In the genomic region with DNA sequence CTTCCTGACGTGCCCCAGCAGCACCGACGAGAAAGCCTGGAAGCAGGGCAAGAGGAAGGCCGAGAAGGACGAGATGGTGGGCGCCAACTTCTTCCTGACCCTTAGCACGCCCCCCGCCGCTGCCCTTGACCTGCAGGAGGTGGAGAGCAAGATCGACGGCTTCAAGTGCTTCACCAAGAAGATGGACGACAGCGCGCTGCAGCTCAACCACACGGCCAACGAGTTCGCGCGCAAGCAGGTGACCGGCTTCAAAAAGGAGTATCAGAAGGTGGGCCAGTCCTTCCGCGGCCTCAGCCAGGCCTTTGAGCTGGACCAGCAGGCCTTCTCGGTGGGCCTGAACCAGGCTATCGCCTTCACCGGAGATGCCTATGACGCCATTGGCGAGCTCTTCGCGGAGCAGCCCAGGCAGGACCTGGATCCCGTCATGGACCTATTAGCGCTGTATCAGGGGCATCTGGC, we compare ENCODE assay signal across 8 cellular contexts. TPM values are rescaled to one million over a fixed set of nuclear protein-coding genes. Genes with fewer than 3 reads are reported as not detected.
DNase-seq lines count a peak whose midpoint lies in the region; ATAC-seq and TF ChIP-seq lines count a peak whose summit lies in the region.

No MANE protein-coding gene starts in this region.

- TF ChIP-seq POLR2A in upper lobe of left lung (IDR thresholded peaks at IDR 0.05): no peak

- H3K27ac ChIP-seq in upper lobe of left lung: peak overlapping the region; percentile 95 to 98 (median 96)

- peak overlapping the region; percentile 88 to 99 (median 96) for H3K4me3 ChIP-seq in upper lobe of left lung

- peaks cover 2% of the 10 kb centered on the region for H3K36me3 Mint-ChIP-seq in activated T-cell treated with anti-CD3 and anti-CD28 coated beads, Interleukin-2, amount 50 U/mL, for 4 hours (ENCODE audit: insufficient read depth)
- H3K36me3 Mint-ChIP-seq in chondrocyte (ENCODE audit: low read depth): peaks cover 8% of the 10 kb centered on the region
- no peaks in the 10 kb centered on the region for H3K36me3 Mint-ChIP-seq in mesothelial cell of epicardium

- WGBS in upper lobe of left lung, 2 donors: 80 to 89% methylated on average over 21 to 31 of the region's 31 CpGs

- peaks cover 0 to 4% (median 0%) of the 10 kb centered on the region in 4 donors for H3K36me3 ChIP-seq in upper lobe of left lung

- no peak for ATAC-seq in activated T-cell treated with anti-CD3 and anti-CD28 coated beads, Interleukin-2, amount 50 U/mL, for 4 hours
- ATAC-seq in upper lobe of left lung (ENCODE audit: low FRiP score in 2 of 2): no peak
- no peak for ATAC-seq in HG02571 (IDR thresholded peaks at IDR 0.05; ENCODE audit: unreplicated experiment)
- ATAC-seq in GM21390 (IDR thresholded peaks at IDR 0.05; ENCODE audit: unreplicated experiment): no peak

- no peaks in the 10 kb centered on the region for H3K9me3 Mint-ChIP-seq in activated T-cell treated with anti-CD3 and anti-CD28 coated beads, Interleukin-2, amount 50 U/mL, for 4 hours
- H3K9me3 Mint-ChIP-seq in chondrocyte (ENCODE audit: low read depth) (no peaks in the 10 kb centered on the region), mesothelial cell of epicardium (no peaks in the 10 kb centered on the region)

- no peak for DNase-seq in activated T-cell treated with anti-CD3 and anti-CD28 coated beads, Interleukin-2, amount 50 U/mL, for 4 hours
- DNase-seq in activated T-cell treated with anti-CD3 and anti-CD28 coated beads, Interleukin-2, amount 50 U/mL, for 1 hour: no peak
- DNase-seq in chondrocyte (ENCODE audit: low spot score) (no peak), mesothelial cell of epicardium (ENCODE audit: low spot score in 2 of 2, unreplicated experiment in 2 of 2) (no peak), upper lobe of left lung (peak in 1 of 2 donors; percentile 69), NCI-H748 treated with DMSO at 0.1 percent for 48 hours (lab: John Stamatoyannopoulos, UW) (no peak)

- peaks cover 40 to 65% (median 45%) of the 10 kb centered on the region in 4 donors for H3K4me1 ChIP-seq in upper lobe of left lung

- TF ChIP-seq EP300 in upper lobe of left lung (IDR thresholded peaks at IDR 0.05): no peak

- H3K4me3 Mint-ChIP-seq in activated T-cell treated with anti-CD3 and anti-CD28 coated beads, Interleukin-2, amount 50 U/mL, for 4 hours: peak overlapping the region; percentile 76
- peak overlapping the region; percentile 94 for H3K4me3 Mint-ChIP-seq in chondrocyte (ENCODE audit: unreplicated experiment)
- peak overlapping the region; percentile 65 for H3K4me3 Mint-ChIP-seq in mesothelial cell of epicardium

- no peaks in the 10 kb centered on the region for H3K27me3 ChIP-seq in upper lobe of left lung

- peak overlapping the region; percentile 97 for H3K27ac Mint-ChIP-seq in chondrocyte (ENCODE audit: unreplicated experiment)
- no peak overlapping the region for H3K27ac Mint-ChIP-seq in mesothelial cell of epicardium

- no peaks in the 10 kb centered on the region for H3K9me3 ChIP-seq in upper lobe of left lung

- TF ChIP-seq CTCF in chondrocyte (IDR thresholded peaks at IDR 0.05) (no peak), mesothelial cell of epicardium (IDR thresholded peaks at IDR 0.05; ENCODE audit: unreplicated experiment) (no peak), upper lobe of left lung (IDR thresholded peaks at IDR 0.05) (no peak)

- H3K27me3 Mint-ChIP-seq in activated T-cell treated with anti-CD3 and anti-CD28 coated beads, Interleukin-2, amount 50 U/mL, for 4 hours (ENCODE audit: low read depth): no peaks in the 10 kb centered on the region
- H3K27me3 Mint-ChIP-seq in chondrocyte (ENCODE audit: low read depth) (no peaks in the 10 kb centered on the region), mesothelial cell of epicardium (ENCODE audit: low read depth) (no peaks in the 10 kb centered on the region)

- peaks cover 54% of the 10 kb centered on the region for H3K4me1 Mint-ChIP-seq in activated T-cell treated with anti-CD3 and anti-CD28 coated beads, Interleukin-2, amount 50 U/mL, for 4 hours (ENCODE audit: low read depth)
- H3K4me1 Mint-ChIP-seq in chondrocyte (ENCODE audit: low read depth) (peaks cover 50% of the 10 kb centered on the region), mesothelial cell of epicardium (peaks cover 64% of the 10 kb centered on the region)

RNA-seq across cellular contexts. Expression of gene SNX18, which starts 1.6 kb away (rescaled TPM):
- total RNA-seq in activated T-cell treated with anti-CD3 and anti-CD28 coated beads, Interleukin-2, amount 50 U/mL, for 4 hours: 10 to 100 TPM; 10.2 to 11.7 (median 10.9) TPM
- total RNA-seq in chondrocyte: 50.4 to 74.2 TPM (median 73.2 TPM) in 3 replicates
- 17.2 to 18.6 TPM (median 18.1 TPM) in 3 replicates for total RNA-seq in mesothelial cell of epicardium
- 10 to 100 TPM; 22.4 to 50.2 (median 43.3) TPM for total RNA-seq in upper lobe of left lung
